In genomic region chr20:57594092-57594911, GRCh38 we compare ENCODE assay signal across 8 cellular contexts. TPM values are rescaled to one million over a fixed set of nuclear protein-coding genes. Genes with fewer than 3 reads are reported as not detected.
A peak's percentile ranks its signal among the peaks of the same experiment; 100 is the strongest.
DNase-seq lines count a peak whose midpoint lies in the region; ATAC-seq and TF ChIP-seq lines count a peak whose summit lies in the region.

No MANE protein-coding gene starts in this region.

- no peak overlapping the region for H3K4me3 ChIP-seq in fibroblast of mammary gland (ENCODE audit: control insufficient read depth, low read depth, low read length)

- no peaks in the 10 kb centered on the region for H3K36me3 Mint-ChIP-seq in T-helper 2 cell treated with Interferon-gamma antibody and Interleukin-4, amounts not matched to agents 5 μg/mL and 100 μg/mL, for 36 hours (ENCODE audit: low read depth)
- H3K36me3 Mint-ChIP-seq in progenitor cell of endocrine pancreas (ENCODE audit: insufficient read depth) = no peaks in the 10 kb centered on the region

- H3K4me3 Mint-ChIP-seq in T-helper 2 cell treated with Interferon-gamma antibody and Interleukin-4, amounts not matched to agents 5 μg/mL and 100 μg/mL, for 36 hours = no peak overlapping the region
- no peak overlapping the region for H3K4me3 Mint-ChIP-seq in progenitor cell of endocrine pancreas (ENCODE audit: low read depth)

- peaks cover 2% of the 10 kb centered on the region for H3K4me1 Mint-ChIP-seq in T-helper 2 cell treated with Interferon-gamma antibody and Interleukin-4, amounts not matched to agents 5 μg/mL and 100 μg/mL, for 36 hours (ENCODE audit: low read depth)
- peaks cover 6% of the 10 kb centered on the region for H3K4me1 Mint-ChIP-seq in progenitor cell of endocrine pancreas (ENCODE audit: low read depth)

- H3K9me3 Mint-ChIP-seq in T-helper 2 cell treated with Interferon-gamma antibody and Interleukin-4, amounts not matched to agents 5 μg/mL and 100 μg/mL, for 36 hours = no peaks in the 10 kb centered on the region
- H3K9me3 Mint-ChIP-seq in progenitor cell of endocrine pancreas (ENCODE audit: low read depth) = no peaks in the 10 kb centered on the region

- no peak for ATAC-seq in HG03378 (IDR thresholded peaks at IDR 0.05; ENCODE audit: unreplicated experiment)

- no peak overlapping the region for H3K27ac Mint-ChIP-seq in T-helper 2 cell treated with Interferon-gamma antibody and Interleukin-4, amounts not matched to agents 5 μg/mL and 100 μg/mL, for 36 hours
- no peak overlapping the region for H3K27ac Mint-ChIP-seq in progenitor cell of endocrine pancreas

- TF ChIP-seq CTCF in fibroblast of mammary gland (conservative IDR thresholded peaks at IDR 0.05; ENCODE audit: control insufficient read depth, insufficient read depth, low read depth, low read length) (peak; percentile 61), progenitor cell of endocrine pancreas (IDR thresholded peaks at IDR 0.05; ENCODE audit: unreplicated experiment) (peak; percentile 87)

- peaks cover 18% of the 10 kb centered on the region for H3K27me3 Mint-ChIP-seq in T-helper 2 cell treated with Interferon-gamma antibody and Interleukin-4, amounts not matched to agents 5 μg/mL and 100 μg/mL, for 36 hours (ENCODE audit: low read depth)
- peaks cover 27% of the 10 kb centered on the region for H3K27me3 Mint-ChIP-seq in progenitor cell of endocrine pancreas

- DNase-seq in T-helper 2 cell (peak; percentile 12 to 43 (median 31)), NCI-H2196 treated with DMSO at 0.1 percent for 48 hours (lab: John Stamatoyannopoulos, UW; ENCODE audit: unreplicated experiment) (peak; percentile 6), activated T-cell treated with anti-CD3 and anti-CD28 coated beads for 4 hours (peak; percentile 28), fibroblast of mammary gland (ENCODE audit: low read depth) (peak; percentile 21), progenitor cell of endocrine pancreas (ENCODE audit: low spot score, unreplicated experiment) (peak; percentile 61), middle frontal gyrus (ENCODE audit: extremely low spot score, low spot score) (no peak)
- no peak for DNase-seq in T-helper 2 cell treated with Interferon-gamma antibody and Interleukin-4, amounts not matched to agents 5 μg/mL and 100 μg/mL, for 36 hours (ENCODE audit: low spot score)

RNA-seq across cellular contexts. Expression of gene ZBP1, which starts 25.9 kb away (rescaled TPM):
- total RNA-seq in progenitor cell of endocrine pancreas = not detected in 2 replicates

RNA-seq across cellular contexts. Expression of gene PCK1, which starts 33.4 kb away (rescaled TPM):
- not detected in 2 replicates for total RNA-seq in progenitor cell of endocrine pancreas

Comparison
In these comparisons a context has a peak if more than half of its experiments do, and no peak if none do; other contexts are left out.
1. DNase-seq: peak in T-helper 2 cell (5 of 5), NCI-H2196 treated with DMSO at 0.1 percent for 48 hours (single experiment), activated T-cell treated with anti-CD3 and anti-CD28 coated beads for 4 hours (single experiment), fibroblast of mammary gland (single experiment) and progenitor cell of endocrine pancreas (single experiment); none in T-helper 2 cell treated with Interferon-gamma antibody and Interleukin-4, amounts not matched to agents 5 μg/mL and 100 μg/mL, for 36 hours (single experiment) and middle frontal gyrus (single experiment).